ENCODE assay signal across 1 cellular context in the genomic region with DNA sequence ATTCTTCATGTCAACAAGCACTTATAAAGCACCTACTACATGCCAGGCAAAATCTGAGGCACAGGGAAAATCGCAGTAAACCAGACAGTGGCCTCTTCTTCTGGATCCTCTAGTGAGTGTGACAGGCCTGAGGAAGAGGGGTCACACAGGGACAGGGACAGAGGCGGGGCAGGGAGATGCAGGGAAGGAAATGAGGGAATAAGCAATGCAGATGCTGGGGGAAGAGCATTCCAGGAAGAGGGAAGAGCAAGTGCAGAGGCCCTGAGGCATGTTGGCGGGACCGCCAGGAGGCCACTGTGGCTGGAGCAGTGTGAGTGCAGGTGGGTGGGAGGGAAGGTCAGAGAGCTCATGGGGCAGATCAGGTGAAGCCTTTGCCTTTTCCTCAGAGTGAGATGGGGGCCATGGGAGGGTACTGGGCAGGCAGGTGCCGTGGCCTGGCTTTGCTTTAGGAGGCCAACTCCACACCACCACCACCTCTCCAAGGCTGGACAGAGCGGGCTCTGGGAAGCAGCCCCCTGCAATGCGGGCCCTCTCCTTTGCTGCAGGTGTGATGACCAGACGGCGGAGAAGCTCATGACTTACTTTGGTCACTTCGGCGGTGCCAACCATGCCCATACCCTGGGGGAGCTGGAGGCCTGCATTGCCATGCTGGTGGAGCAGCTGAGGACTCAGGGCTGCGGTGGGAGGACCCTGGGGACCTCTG.
TF ChIP-seq lines count a peak whose summit lies in the region.

No MANE protein-coding gene starts in this region.

TF ChIP-seq in HepG2, 621 proteins besides CTCF, POLR2A, EP300 and RAD21:
- TF ChIP-seq TARDBP (CRISPR knock-in tag; IDR thresholded peaks at IDR 0.05) (no peak), ZNF563 (CRISPR knock-in tag; IDR thresholded peaks at IDR 0.05) (no peak), ZNF234 (CRISPR knock-in tag; conservative IDR thresholded peaks at IDR 0.05) (no peak), SP4 (CRISPR knock-in tag; IDR thresholded peaks at IDR 0.05) (no peak), KAT8 (CRISPR knock-in tag; IDR thresholded peaks at IDR 0.05) (no peak)
